In the genomic region with DNA sequence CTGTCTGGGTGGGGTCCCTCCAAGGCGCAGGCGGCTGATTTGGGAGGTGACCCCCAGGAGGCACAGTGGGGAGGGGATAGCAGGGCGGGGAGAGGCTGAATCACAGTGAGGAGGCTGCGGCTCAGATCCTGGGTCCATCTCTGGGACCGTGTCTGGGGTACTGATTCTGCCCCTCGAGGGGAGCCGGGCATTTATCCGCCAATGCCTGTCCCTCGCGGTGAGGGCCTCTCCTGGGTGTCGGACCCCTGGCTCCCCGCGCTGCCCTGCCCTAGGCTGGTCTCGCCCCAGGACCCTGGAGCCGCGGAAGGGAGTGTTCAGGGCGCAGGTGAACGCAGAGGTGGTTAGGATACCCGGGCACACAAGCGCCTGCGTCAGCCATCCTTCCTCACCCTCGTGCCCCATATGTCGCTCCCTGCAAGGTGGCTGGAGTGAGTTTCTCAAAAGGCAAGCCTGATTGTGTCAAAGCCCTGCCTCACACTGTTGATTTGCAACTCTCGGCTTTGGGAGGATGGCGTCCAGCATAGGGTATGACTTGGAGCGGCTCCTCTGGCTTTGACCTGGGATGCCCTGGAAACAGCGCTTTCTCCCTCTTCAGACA, we compare ENCODE assay signal across 22 cellular contexts.
DNase-seq lines count a peak whose midpoint lies in the region; ATAC-seq and TF ChIP-seq lines count a peak whose summit lies in the region.
"Had no signal": no experiment of that assay in that cellular context is flagged by ENCODE, and none has a peak within 500 bp of the region (broad histone marks: within the 10 kb centered on the region; RNA-seq: fewer than 3 reads in every experiment).

No MANE protein-coding gene starts in this region.

- TF ChIP-seq CTCF in colonic mucosa (IDR thresholded peaks at IDR 0.05) (no peak), lung (IDR thresholded peaks at IDR 0.05; ENCODE audit: control extremely low read depth, extremely low read depth) (no peak)

- H3K27me3 ChIP-seq in colonic mucosa (no peaks in the 10 kb centered on the region), lung (ENCODE audit: control insufficient read depth, insufficient read depth) (no peaks in the 10 kb centered on the region)

- no peaks in the 10 kb centered on the region for H3K9me3 Mint-ChIP-seq in activated CD8-positive, alpha-beta memory T cell treated with anti-CD3 and anti-CD28 coated beads, Interleukin-2, amount 10 ng/mL, durations not matched to agents 7 days and 5 days (ENCODE audit: low read depth)
- H3K9me3 Mint-ChIP-seq: HFFc6 had no signal

- no peak overlapping the region for H3K9ac ChIP-seq in colonic mucosa (ENCODE audit: low read depth in 2 of 2, low read length in 2 of 2)

- intact Hi-C loops in colonic mucosa (cut with DNase I), result no loop called here

- H3K4me3 Mint-ChIP-seq in activated CD8-positive, alpha-beta memory T cell treated with anti-CD3 and anti-CD28 coated beads, Interleukin-2, amount 10 ng/mL, durations not matched to agents 7 days and 5 days, result no peak overlapping the region
- H3K4me3 Mint-ChIP-seq: B cell; CD4-positive, CD25-positive, alpha-beta regulatory T cell; H9; HFFc6 had no signal

- no peak overlapping the region for H3K27ac ChIP-seq in colonic mucosa
- H3K27ac ChIP-seq in lung (ENCODE audit: low read depth in 1 of 2, low read length in 1 of 2), result no peak overlapping the region
- H3K27ac ChIP-seq: HL-60 had no signal

- no peak for ATAC-seq in activated CD8-positive, alpha-beta memory T cell treated with anti-CD3 and anti-CD28 coated beads, Interleukin-2, amount 10 ng/mL, durations not matched to agents 7 days and 5 days
- ATAC-seq in lung (ENCODE audit: insufficient read depth, low FRiP score) (no peak), GM18861 (IDR thresholded peaks at IDR 0.05; ENCODE audit: unreplicated experiment) (no peak)
- ATAC-seq: HepG2 had no signal

- H3K4me3 ChIP-seq in colonic mucosa (no peak overlapping the region), lung (no peak overlapping the region)

- peaks cover 26% of the 10 kb centered on the region for H3K27me3 Mint-ChIP-seq in activated CD8-positive, alpha-beta memory T cell treated with anti-CD3 and anti-CD28 coated beads, Interleukin-2, amount 10 ng/mL, durations not matched to agents 7 days and 5 days

- H3K36me3 Mint-ChIP-seq in activated CD8-positive, alpha-beta memory T cell treated with anti-CD3 and anti-CD28 coated beads, Interleukin-2, amount 10 ng/mL, durations not matched to agents 7 days and 5 days, result no peaks in the 10 kb centered on the region
- H3K36me3 Mint-ChIP-seq: CD4-positive, CD25-positive, alpha-beta regulatory T cell had no signal

- H3K4me1 Mint-ChIP-seq in activated CD8-positive, alpha-beta memory T cell treated with anti-CD3 and anti-CD28 coated beads, Interleukin-2, amount 10 ng/mL, durations not matched to agents 7 days and 5 days, result no peaks in the 10 kb centered on the region
- H3K4me1 Mint-ChIP-seq: B cell; CD4-positive, CD25-positive, alpha-beta regulatory T cell; H9 had no signal

- CTCF ChIA-PET in activated CD8-positive, alpha-beta memory T cell treated with anti-CD3 and anti-CD28 coated beads, Interleukin-2, amount 10 ng/mL, durations not matched to agents 7 days and 5 days (lab: Charles Lee), result no interaction called here

- WGBS in lung, 2 donors, result 70 to 77% methylated on average over 27 of the region's 27 CpGs

- H3K36me3 ChIP-seq in colonic mucosa (no peaks in the 10 kb centered on the region), lung (ENCODE audit: control insufficient read depth in 2 of 2, insufficient read depth in 2 of 2, low read length in 2 of 2) (no peaks in the 10 kb centered on the region)

- DNase-seq in activated CD8-positive, alpha-beta memory T cell treated with anti-CD3 and anti-CD28 coated beads, Interleukin-2, amount 10 ng/mL, durations not matched to agents 7 days and 5 days, result peak; percentile 15
- DNase-seq in activated CD8-positive, alpha-beta memory T cell treated with anti-CD3 and anti-CD28 coated beads, Interleukin-2, amount 50 U/mL, for 48 hours, result no peak
- DNase-seq in colonic mucosa, result peak; percentile 7
- DNase-seq in lung (ENCODE audit: low spot score), result peak; percentile 25
- DNase-seq in ureter (ENCODE audit: low spot score), result peak; percentile 32
- no peak for DNase-seq in activated CD4-positive, CD25-positive, alpha-beta regulatory T cell (lab: John Stamatoyannopoulos, UW)
- no peak for DNase-seq in iPS-NIHi7 (ENCODE audit: extremely low spot score)
- DNase-seq: CD4-positive, CD25-positive, alpha-beta regulatory T cell; H9; HFFc6; KBM-7; MM.1S; NCI-H1048; NCI-H1417 treated with DMSO at 0.1 percent for 48 hours; NCI-H187; NCI-H446 treated with DMSO at 0.1 percent for 48 hours; NCI-H526 treated with DMSO at 0.1 percent for 48 hours; Right ventricle myocardium superior had no signal

- H3K9me3 ChIP-seq in colonic mucosa (no peaks in the 10 kb centered on the region), lung (ENCODE audit: control insufficient read depth in 2 of 2, insufficient read depth in 1 of 2, low read length in 1 of 2) (no peaks in the 10 kb centered on the region)

- H3K27ac Mint-ChIP-seq in activated CD8-positive, alpha-beta memory T cell treated with anti-CD3 and anti-CD28 coated beads, Interleukin-2, amount 10 ng/mL, durations not matched to agents 7 days and 5 days, result no peak overlapping the region
- H3K27ac Mint-ChIP-seq: B cell; CD4-positive, CD25-positive, alpha-beta regulatory T cell; H9; HFFc6 had no signal

- H3K4me1 ChIP-seq in colonic mucosa (no peaks in the 10 kb centered on the region), lung (ENCODE audit: control insufficient read depth in 2 of 2, insufficient read depth in 2 of 2, low read length in 2 of 2) (no peaks in the 10 kb centered on the region)

Comparison
In these comparisons a context has a peak if more than half of its experiments do, and no peak if none do; other contexts are left out.
1. DNase-seq: peak in activated CD8-positive, alpha-beta memory T cell treated with anti-CD3 and anti-CD28 coated beads, Interleukin-2, amount 10 ng/mL, durations not matched to agents 7 days and 5 days (single experiment), colonic mucosa (single experiment), lung (single experiment) and ureter (single experiment); none in activated CD8-positive, alpha-beta memory T cell treated with anti-CD3 and anti-CD28 coated beads, Interleukin-2, amount 50 U/mL, for 48 hours (single experiment), activated CD4-positive, CD25-positive, alpha-beta regulatory T cell (0 of 4) and iPS-NIHi7 (single experiment).